In the genomic region with DNA sequence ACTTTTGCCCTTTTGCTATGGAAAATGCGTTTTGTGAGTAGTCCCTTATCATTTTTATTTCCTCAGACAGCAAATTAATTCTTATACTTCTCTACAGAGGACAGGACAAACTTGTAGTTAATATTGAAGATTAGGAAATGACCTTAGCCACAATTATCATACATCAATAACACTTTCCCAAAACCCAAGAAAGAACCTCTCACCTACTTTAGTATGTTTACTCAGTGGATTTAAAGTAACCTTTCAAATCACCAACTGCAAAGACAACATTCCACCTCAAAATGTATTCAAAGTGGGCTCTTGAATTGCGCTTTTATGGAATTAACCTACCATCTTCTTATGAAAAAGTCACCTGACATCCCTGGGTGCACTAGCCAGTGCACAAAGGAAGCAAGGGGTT, we compare ENCODE assay signal across 26 cellular contexts.
"Had no signal": no experiment of that assay in that cellular context is flagged by ENCODE, and none has a peak within 500 bp of the region (broad histone marks: within the 10 kb centered on the region; RNA-seq: fewer than 3 reads in every experiment).

No MANE protein-coding gene starts in this region.

- H3K4me1 ChIP-seq: suprapubic skin, testis, tibial artery, tibial nerve, transverse colon, upper lobe of right lung, uterus, vagina had no signal

- FAIRE-seq: urothelium cell line had no signal

- H3K4me3 ChIP-seq: stomach, suprapubic skin, testis, thoracic aorta, thyroid gland, tibial artery, tibial nerve, transverse colon, upper lobe of left lung, upper lobe of right lung, uterus, vagina had no signal

- DNase-seq: stimulated activated CD4-positive, alpha-beta T cell treated with anti-CD3 and anti-CD28 coated beads, Interleukin-2, amount 100 ng/mL, for 48 hours; stimulated activated CD4-positive, alpha-beta T cell treated with anti-CD3 and anti-CD28 coated beads, Interleukin-4, amount 100 ng/mL, for 1 hour; stimulated activated CD4-positive, alpha-beta T cell treated with anti-CD3 and anti-CD28 coated beads, Interleukin-4, amount 100 ng/mL, for 24 hours; stimulated activated CD4-positive, alpha-beta T cell treated with anti-CD3 and anti-CD28 coated beads, Interleukin-4, amount 100 ng/mL, for 4 hours; stimulated activated CD8-positive, alpha-beta memory T cell treated with anti-CD3 and anti-CD28 coated beads, Interleukin-4, amount 100 ng/mL, for 48 hours; stimulated activated naive B cell treated with anti-CD40 and anti-IgM and Interleukin-4, amounts not matched to agents 10 μg/mL and 1 μg/mL and 100 μg/mL, for 72 hours; stimulated activated naive CD4-positive, alpha-beta T cell; stimulated activated naive CD4-positive, alpha-beta T cell treated with Interleukin-2 at 50 U/mL for 16 hours; stimulated activated naive CD8-positive, alpha-beta T cell treated with anti-CD3 and anti-CD28 coated beads, Interleukin-15, amount 100 ng/mL, for 72 hours; stomach; substantia nigra; testis; thyroid gland; tibial artery; transverse colon; trophoblast cell; upper lobe of left lung; upper lobe of right lung; uterus had no signal

- H3K9me3 ChIP-seq: stomach, suprapubic skin, testis, thoracic aorta, thyroid gland, tibial artery, tibial nerve, transverse colon, upper lobe of left lung, upper lobe of right lung, uterus, vagina had no signal

- H3K27ac ChIP-seq: stomach, suprapubic skin, testis, thoracic aorta, thyroid gland, tibial artery, tibial nerve, transverse colon, upper lobe of left lung, upper lobe of right lung, uterus, vagina had no signal

- ATAC-seq: stimulated activated effector memory CD8-positive, alpha-beta T cell treated with anti-CD3 and anti-CD28 coated beads, Interleukin-12 subunit alpha, Interleukin-12 subunit beta, amount 100 ng/mL, for 72 hours; stimulated activated memory B cell treated with anti-CD40 and anti-IgM and Interleukin-4, amounts not matched to agents 10 μg/mL and 1 μg/mL and 100 μg/mL, for 72 hours; stimulated activated naive B cell treated with anti-CD40 and anti-IgM and Interleukin-4, amounts not matched to agents 10 μg/mL and 1 μg/mL and 100 μg/mL, for 72 hours; stimulated activated naive CD8-positive, alpha-beta T cell treated with anti-CD3 and anti-CD28 coated beads, Interleukin-15, amount 100 ng/mL, for 72 hours; upper lobe of right lung had no signal

- H3K36me3 ChIP-seq: stomach, suprapubic skin, thoracic aorta, thyroid gland, tibial artery, tibial nerve, transverse colon, upper lobe of left lung, upper lobe of right lung, uterus, vagina had no signal

- H3K27me3 ChIP-seq: stomach, suprapubic skin, testis, thyroid gland, tibial artery, tibial nerve, transverse colon, upper lobe of left lung, upper lobe of right lung, uterus, vagina had no signal
